27 cellular contexts compared by ENCODE assay signal in genomic region chr6:161608771-161609170, GRCh38.
A peak's percentile ranks its signal among the peaks of the same experiment; 100 is the strongest.
DNase-seq lines count a peak whose midpoint lies in the region; TF ChIP-seq lines count a peak whose summit lies in the region.
"Had no signal": no experiment of that assay in that cellular context is flagged by ENCODE, and none has a peak within 500 bp of the region (broad histone marks: within the 10 kb centered on the region; RNA-seq: fewer than 3 reads in every experiment).

No MANE protein-coding gene starts in this region.

- H3K4me2 ChIP-seq in neural cell (ENCODE audit: low read length): no peak overlapping the region
- H3K4me2 ChIP-seq: A549; BLaER1; BLaER1 treated with 17β-estradiol and CSF1 and Interleukin-3, amounts not matched to agents 10 nM and 100 nM had no signal

- peaks cover 10% of the 10 kb centered on the region for H3K9me3 ChIP-seq in neural cell (ENCODE audit: low read length)
- H3K9me3 ChIP-seq: A549, BE2C, Caco-2 had no signal

- intact Hi-C loops in posterior cingulate gyrus (cut with DNase I): no loop called here

- TF ChIP-seq RAD21 in neural cell (conservative IDR thresholded peaks at IDR 0.05): peak; percentile 29

- H3K9ac ChIP-seq in neural cell (ENCODE audit: low read length): no peak overlapping the region
- H3K9ac ChIP-seq: BLaER1; BLaER1 treated with 17β-estradiol and CSF1 and Interleukin-3, amounts not matched to agents 10 nM and 100 nM had no signal

- no peaks in the 10 kb centered on the region for H3K27me3 ChIP-seq in neural cell (ENCODE audit: insufficient read depth, low read depth, low read length)
- H3K27me3 ChIP-seq: BE2C; BLaER1; BLaER1 treated with 17β-estradiol and CSF1 and Interleukin-3, amounts not matched to agents 10 nM and 100 nM had no signal

- no peak overlapping the region for H3K27ac ChIP-seq in neural cell (ENCODE audit: low read length)
- H3K27ac ChIP-seq: 22Rv1; A549; BLaER1; BLaER1 treated with 17β-estradiol and CSF1 and Interleukin-3, amounts not matched to agents 10 nM and 100 nM; C4-2B had no signal

- no peaks in the 10 kb centered on the region for H3K9me2 ChIP-seq in neural cell (ENCODE audit: insufficient read depth, low read length)

- no peaks in the 10 kb centered on the region for H3K79me2 ChIP-seq in neural cell (replicated peaks; ENCODE audit: insufficient read depth, low read length)

- no peak overlapping the region for H3K4me3 ChIP-seq in neural cell (ENCODE audit: low read length)
- H3K4me3 ChIP-seq: A549; BLaER1; BLaER1 treated with 17β-estradiol and CSF1 and Interleukin-3, amounts not matched to agents 10 nM and 100 nM had no signal

- H3K36me3 ChIP-seq in neural cell (ENCODE audit: insufficient read depth, low read length): no peaks in the 10 kb centered on the region
- H3K36me3 ChIP-seq: BE2C; BLaER1; BLaER1 treated with 17β-estradiol and CSF1 and Interleukin-3, amounts not matched to agents 10 nM and 100 nM had no signal

- no peaks in the 10 kb centered on the region for H4K20me1 ChIP-seq in neural cell (ENCODE audit: insufficient read depth)
- H4K20me1 ChIP-seq: BLaER1; BLaER1 treated with 17β-estradiol and CSF1 and Interleukin-3, amounts not matched to agents 10 nM and 100 nM had no signal

- no peak overlapping the region for H2AFZ ChIP-seq in neural cell (ENCODE audit: low read depth, low read length)

- H3F3A ChIP-seq in neural cell (ENCODE audit: insufficient read depth, low read length, poor library complexity, severe bottlenecking): no peaks in the 10 kb centered on the region

- TF ChIP-seq CTCF in neural cell (IDR thresholded peaks at IDR 0.05; ENCODE audit: poor library complexity, severe bottlenecking): no peak

- no peak for DNase-seq in posterior cingulate gyrus
- DNase-seq: 8988T; ACHN; AML-193; BE2C; C1 segment of cervical spinal cord; Caco-2; Calu3; CD4-positive, alpha-beta memory T cell; CD4-positive, alpha-beta T cell; CD4-positive, CD25-positive, alpha-beta regulatory T cell; CD8-positive, alpha-beta memory T cell; CD8-positive, alpha-beta T cell; COR-L47; DMS 273 treated with DMSO at 0.1 percent for 48 hours; DMS153; DMS53; DMS79; DMS79 treated with DMSO at 0.1 percent for 48 hours; DND-41; EL had no signal

- peak; percentile 83 for TF ChIP-seq EP300 in neural cell (conservative IDR thresholded peaks at IDR 0.05; ENCODE audit: poor library complexity, severe bottlenecking)

TF ChIP-seq in neural cell, 6 proteins besides CTCF, POLR2A, EP300 and RAD21:
- TF ChIP-seq POLR2AphosphoS5 (IDR thresholded peaks at IDR 0.05) (peak; percentile 70), SMC3 (conservative IDR thresholded peaks at IDR 0.05; ENCODE audit: poor library complexity) (no peak)
